ENCODE assay signal across 1 cellular context in genomic region chr1:46132529-46133180, GRCh38.
TF ChIP-seq lines count a peak whose summit lies in the region.

Gene PIK3R3 (minus strand): TSS chr1:46132629. CDS start chr1:46131952, 677 bp downstream.

TF ChIP-seq in HepG2, 621 proteins besides CTCF, POLR2A, EP300 and RAD21 (continued from another document and continues in another):
- TF ChIP-seq ASH2L (IDR thresholded peaks at IDR 0.05; ENCODE audit: insufficient read length, low read depth, low read length) = peak; percentile 72
- peak; percentile 69; the same call in 1 of the 2 replicates for TF ChIP-seq ESRRA (CRISPR knock-in tag; IDR thresholded peaks at IDR 0.05; ENCODE audit: low read depth)
- 0 out of 2 replicates have a peak, but pooled peaks have one; percentile 21 for TF ChIP-seq ZNF7 (CRISPR knock-in tag; IDR thresholded peaks at IDR 0.05)
- TF ChIP-seq, protein P1, sequence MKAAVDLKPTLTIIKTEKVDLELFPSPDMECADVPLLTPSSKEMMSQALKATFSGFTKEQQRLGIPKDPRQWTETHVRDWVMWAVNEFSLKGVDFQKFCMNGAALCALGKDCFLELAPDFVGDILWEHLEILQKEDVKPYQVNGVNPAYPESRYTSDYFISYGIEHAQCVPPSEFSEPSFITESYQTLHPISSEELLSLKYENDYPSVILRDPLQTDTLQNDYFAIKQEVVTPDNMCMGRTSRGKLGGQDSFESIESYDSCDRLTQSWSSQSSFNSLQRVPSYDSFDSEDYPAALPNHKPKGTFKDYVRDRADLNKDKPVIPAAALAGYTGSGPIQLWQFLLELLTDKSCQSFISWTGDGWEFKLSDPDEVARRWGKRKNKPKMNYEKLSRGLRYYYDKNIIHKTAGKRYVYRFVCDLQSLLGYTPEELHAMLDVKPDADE (CRISPR knock-in tag; IDR thresholded peaks at IDR 0.05) = peak; percentile 98
- TF ChIP-seq MAFF (IDR thresholded peaks at IDR 0.05; ENCODE audit: low read depth, low read length) = no peak
- TF ChIP-seq, protein P2, sequence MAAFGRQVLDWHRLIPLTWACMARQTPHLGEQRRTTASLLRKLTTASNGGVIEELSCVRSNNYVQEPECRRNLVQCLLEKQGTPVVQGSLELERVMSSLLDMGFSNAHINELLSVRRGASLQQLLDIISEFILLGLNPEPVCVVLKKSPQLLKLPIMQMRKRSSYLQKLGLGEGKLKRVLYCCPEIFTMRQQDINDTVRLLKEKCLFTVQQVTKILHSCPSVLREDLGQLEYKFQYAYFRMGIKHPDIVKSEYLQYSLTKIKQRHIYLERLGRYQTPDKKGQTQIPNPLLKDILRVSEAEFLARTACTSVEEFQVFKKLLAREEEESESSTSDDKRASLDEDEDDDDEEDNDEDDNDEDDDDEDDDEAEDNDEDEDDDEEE (CRISPR knock-in tag; IDR thresholded peaks at IDR 0.05) = peak; percentile 93
- peak; percentile 98 for TF ChIP-seq ZNF451 (CRISPR knock-in tag; IDR thresholded peaks at IDR 0.05)
- TF ChIP-seq ZNF160 (CRISPR knock-in tag; IDR thresholded peaks at IDR 0.05) = peak; percentile 78
- TF ChIP-seq MEF2D (CRISPR knock-in tag; IDR thresholded peaks at IDR 0.05) = peak; percentile 89
- TF ChIP-seq ZSCAN29 (CRISPR knock-in tag; conservative IDR thresholded peaks at IDR 0.05) = peak; percentile 18
- peak; percentile 96 for TF ChIP-seq ZNF331 (CRISPR knock-in tag; IDR thresholded peaks at IDR 0.05)
- TF ChIP-seq, protein P3, sequence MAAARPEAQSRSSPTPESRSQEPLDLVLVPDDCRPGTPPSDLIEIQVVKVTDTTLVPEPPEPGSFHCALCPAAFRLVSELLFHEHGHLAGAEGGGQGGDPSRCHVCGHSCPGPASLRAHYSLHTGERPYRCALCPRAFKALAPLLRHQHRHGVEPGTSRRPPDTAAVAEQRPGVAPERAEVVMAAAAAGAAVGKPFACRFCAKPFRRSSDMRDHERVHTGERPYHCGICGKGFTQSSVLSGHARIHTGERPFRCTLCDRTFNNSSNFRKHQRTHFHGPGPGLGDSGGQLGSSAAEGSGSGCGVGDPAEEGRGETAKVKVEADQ (CRISPR knock-in tag; IDR thresholded peaks at IDR 0.05; ENCODE audit: borderline replicate concordance) = 0 out of 2 replicates have a peak, but pooled peaks have one; percentile 90
- 0 out of 2 replicates have a peak, but pooled peaks have one; percentile 37 for TF ChIP-seq CAMTA2 (CRISPR knock-in tag; IDR thresholded peaks at IDR 0.05; ENCODE audit: borderline replicate concordance)
- TF ChIP-seq SMARCC2 (IDR thresholded peaks at IDR 0.05) = no peak
- peak; percentile 97; the same call in 1 of the 2 replicates for TF ChIP-seq ZNF879 (CRISPR knock-in tag; IDR thresholded peaks at IDR 0.05)
- TF ChIP-seq ZNF704 (CRISPR knock-in tag; IDR thresholded peaks at IDR 0.05; ENCODE audit: borderline replicate concordance) = peak; percentile 98
- peak; percentile 81 for TF ChIP-seq KAT8 (CRISPR knock-in tag; IDR thresholded peaks at IDR 0.05)
- 0 out of 2 replicates have a peak, but pooled peaks have one; percentile 23 for TF ChIP-seq DNMT1 (CRISPR knock-in tag; IDR thresholded peaks at IDR 0.05)
- TF ChIP-seq, protein P4, sequence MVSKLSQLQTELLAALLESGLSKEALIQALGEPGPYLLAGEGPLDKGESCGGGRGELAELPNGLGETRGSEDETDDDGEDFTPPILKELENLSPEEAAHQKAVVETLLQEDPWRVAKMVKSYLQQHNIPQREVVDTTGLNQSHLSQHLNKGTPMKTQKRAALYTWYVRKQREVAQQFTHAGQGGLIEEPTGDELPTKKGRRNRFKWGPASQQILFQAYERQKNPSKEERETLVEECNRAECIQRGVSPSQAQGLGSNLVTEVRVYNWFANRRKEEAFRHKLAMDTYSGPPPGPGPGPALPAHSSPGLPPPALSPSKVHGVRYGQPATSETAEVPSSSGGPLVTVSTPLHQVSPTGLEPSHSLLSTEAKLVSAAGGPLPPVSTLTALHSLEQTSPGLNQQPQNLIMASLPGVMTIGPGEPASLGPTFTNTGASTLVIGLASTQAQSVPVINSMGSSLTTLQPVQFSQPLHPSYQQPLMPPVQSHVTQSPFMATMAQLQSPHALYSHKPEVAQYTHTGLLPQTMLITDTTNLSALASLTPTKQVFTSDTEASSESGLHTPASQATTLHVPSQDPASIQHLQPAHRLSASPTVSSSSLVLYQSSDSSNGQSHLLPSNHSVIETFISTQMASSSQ (IDR thresholded peaks at IDR 0.05; ENCODE audit: low read depth) = no peak
- TF ChIP-seq, protein P4 (CRISPR knock-in tag; IDR thresholded peaks at IDR 0.05; ENCODE audit: borderline replicate concordance) = peak; percentile 77; the same call in 1 of the 2 replicates
- TF ChIP-seq ISX (CRISPR knock-in tag; conservative IDR thresholded peaks at IDR 0.05) = peak; percentile 92; the same call in 1 of the 2 replicates
- no peak for TF ChIP-seq USF2 (IDR thresholded peaks at IDR 0.05; ENCODE audit: low read depth, low read length)
- no peak for TF ChIP-seq USF2 (CRISPR knock-in tag; IDR thresholded peaks at IDR 0.05; ENCODE audit: borderline replicate concordance)
- TF ChIP-seq SRY (CRISPR knock-in tag; IDR thresholded peaks at IDR 0.05) = peak; percentile 72
- TF ChIP-seq FUBP1 (CRISPR knock-in tag; IDR thresholded peaks at IDR 0.05; ENCODE audit: borderline replicate concordance) = no peak
- TF ChIP-seq ZNF33A (CRISPR knock-in tag; IDR thresholded peaks at IDR 0.05; ENCODE audit: borderline replicate concordance) = peak; percentile 94
- TF ChIP-seq ZNF235 (CRISPR knock-in tag; IDR thresholded peaks at IDR 0.05; ENCODE audit: borderline replicate concordance) = peak; percentile 90; the same call in 1 of the 2 replicates
- TF ChIP-seq, protein P5, sequence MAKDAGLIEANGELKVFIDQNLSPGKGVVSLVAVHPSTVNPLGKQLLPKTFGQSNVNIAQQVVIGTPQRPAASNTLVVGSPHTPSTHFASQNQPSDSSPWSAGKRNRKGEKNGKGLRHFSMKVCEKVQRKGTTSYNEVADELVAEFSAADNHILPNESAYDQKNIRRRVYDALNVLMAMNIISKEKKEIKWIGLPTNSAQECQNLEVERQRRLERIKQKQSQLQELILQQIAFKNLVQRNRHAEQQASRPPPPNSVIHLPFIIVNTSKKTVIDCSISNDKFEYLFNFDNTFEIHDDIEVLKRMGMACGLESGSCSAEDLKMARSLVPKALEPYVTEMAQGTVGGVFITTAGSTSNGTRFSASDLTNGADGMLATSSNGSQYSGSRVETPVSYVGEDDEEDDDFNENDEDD (CRISPR knock-in tag; IDR thresholded peaks at IDR 0.05; ENCODE audit: borderline replicate concordance) = peak; percentile 99
- peak; percentile 34; the same call in 1 of the 2 replicates for TF ChIP-seq RELA (CRISPR knock-in tag; IDR thresholded peaks at IDR 0.05)
- TF ChIP-seq IKZF5 (CRISPR knock-in tag; IDR thresholded peaks at IDR 0.05) = peak; percentile 97
- TF ChIP-seq ATF3 (CRISPR knock-in tag; IDR thresholded peaks at IDR 0.05) = peak; percentile 75
- TF ChIP-seq ZBTB3 (CRISPR knock-in tag; IDR thresholded peaks at IDR 0.05; ENCODE audit: borderline replicate concordance, low read depth) = no peak; the same call in 1 of the 2 replicates
- peak; percentile 97 for TF ChIP-seq PHF21A (CRISPR knock-in tag; IDR thresholded peaks at IDR 0.05)
- TF ChIP-seq HDAC2 (CRISPR knock-in tag; IDR thresholded peaks at IDR 0.05) = peak; percentile 78
- TF ChIP-seq NKX3-1 (CRISPR knock-in tag; IDR thresholded peaks at IDR 0.05) = peak; percentile 99
- peak; percentile 96 for TF ChIP-seq KLF6 (CRISPR knock-in tag; IDR thresholded peaks at IDR 0.05)
- TF ChIP-seq ZNF251 (CRISPR knock-in tag; IDR thresholded peaks at IDR 0.05) = peak; percentile 22; the same call in 1 of the 2 replicates
- TF ChIP-seq MYPOP (CRISPR knock-in tag; IDR thresholded peaks at IDR 0.05) = peak; percentile 75; the same call in 1 of the 2 replicates
- no peak for TF ChIP-seq ZNF660 (CRISPR knock-in tag; IDR thresholded peaks at IDR 0.05; ENCODE audit: borderline replicate concordance, low read depth)
- TF ChIP-seq AFF4 (CRISPR knock-in tag; IDR thresholded peaks at IDR 0.05) = no peak
